Comparison of ENCODE assay signal across 1 cellular context in the genomic region with DNA sequence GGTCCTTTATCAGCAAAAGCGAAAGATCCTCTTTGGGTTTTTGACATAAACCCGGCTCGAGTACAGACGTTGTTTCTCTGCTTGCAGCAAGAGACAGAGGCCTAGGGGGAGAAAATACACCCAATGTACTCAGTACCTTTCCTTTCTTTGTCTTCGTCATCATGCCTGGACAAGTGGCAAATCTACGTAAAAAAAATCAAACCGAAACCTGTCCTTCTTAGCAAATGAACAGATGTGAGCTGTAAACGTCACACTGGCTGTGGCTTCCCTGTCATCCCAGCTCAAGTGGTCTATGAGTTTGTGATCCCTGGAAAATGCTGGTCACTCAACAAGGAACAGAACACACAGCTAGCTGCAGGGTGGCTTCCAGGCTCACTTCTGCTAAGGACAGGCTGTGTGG.
TF ChIP-seq lines count a peak whose summit lies in the region.

No MANE protein-coding gene starts in this region.

TF ChIP-seq in GM12878, 131 proteins besides CTCF, POLR2A, EP300 and RAD21:
- TF ChIP-seq CREB1 (IDR thresholded peaks at IDR 0.05; ENCODE audit: low read depth) = peak; percentile 63
- TF ChIP-seq BACH1 (IDR thresholded peaks at IDR 0.05; ENCODE audit: borderline replicate concordance) = no peak
- TF ChIP-seq NR2F1 (conservative IDR thresholded peaks at IDR 0.05) = no peak
- TF ChIP-seq ETV6 (conservative IDR thresholded peaks at IDR 0.05 in 1 of 2, IDR thresholded peaks at IDR 0.05 in 1 of 2; ENCODE audit: borderline replicate concordance in 1 of 2, low read depth in 1 of 2) = 0 out of 4 replicates have a peak, but pooled peaks of 1 of the 2 experiments have one; percentile 4
- TF ChIP-seq TCF3 (IDR thresholded peaks at IDR 0.05; ENCODE audit: borderline replicate concordance, insufficient read depth, low read depth, low read length) = no peak
- TF ChIP-seq, protein P1, sequence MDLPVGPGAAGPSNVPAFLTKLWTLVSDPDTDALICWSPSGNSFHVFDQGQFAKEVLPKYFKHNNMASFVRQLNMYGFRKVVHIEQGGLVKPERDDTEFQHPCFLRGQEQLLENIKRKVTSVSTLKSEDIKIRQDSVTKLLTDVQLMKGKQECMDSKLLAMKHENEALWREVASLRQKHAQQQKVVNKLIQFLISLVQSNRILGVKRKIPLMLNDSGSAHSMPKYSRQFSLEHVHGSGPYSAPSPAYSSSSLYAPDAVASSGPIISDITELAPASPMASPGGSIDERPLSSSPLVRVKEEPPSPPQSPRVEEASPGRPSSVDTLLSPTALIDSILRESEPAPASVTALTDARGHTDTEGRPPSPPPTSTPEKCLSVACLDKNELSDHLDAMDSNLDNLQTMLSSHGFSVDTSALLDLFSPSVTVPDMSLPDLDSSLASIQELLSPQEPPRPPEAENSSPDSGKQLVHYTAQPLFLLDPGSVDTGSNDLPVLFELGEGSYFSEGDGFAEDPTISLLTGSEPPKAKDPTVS (IDR thresholded peaks at IDR 0.05; ENCODE audit: low read depth, low read length) = no peak
